8 cellular contexts compared by ENCODE assay signal in the genomic region with DNA sequence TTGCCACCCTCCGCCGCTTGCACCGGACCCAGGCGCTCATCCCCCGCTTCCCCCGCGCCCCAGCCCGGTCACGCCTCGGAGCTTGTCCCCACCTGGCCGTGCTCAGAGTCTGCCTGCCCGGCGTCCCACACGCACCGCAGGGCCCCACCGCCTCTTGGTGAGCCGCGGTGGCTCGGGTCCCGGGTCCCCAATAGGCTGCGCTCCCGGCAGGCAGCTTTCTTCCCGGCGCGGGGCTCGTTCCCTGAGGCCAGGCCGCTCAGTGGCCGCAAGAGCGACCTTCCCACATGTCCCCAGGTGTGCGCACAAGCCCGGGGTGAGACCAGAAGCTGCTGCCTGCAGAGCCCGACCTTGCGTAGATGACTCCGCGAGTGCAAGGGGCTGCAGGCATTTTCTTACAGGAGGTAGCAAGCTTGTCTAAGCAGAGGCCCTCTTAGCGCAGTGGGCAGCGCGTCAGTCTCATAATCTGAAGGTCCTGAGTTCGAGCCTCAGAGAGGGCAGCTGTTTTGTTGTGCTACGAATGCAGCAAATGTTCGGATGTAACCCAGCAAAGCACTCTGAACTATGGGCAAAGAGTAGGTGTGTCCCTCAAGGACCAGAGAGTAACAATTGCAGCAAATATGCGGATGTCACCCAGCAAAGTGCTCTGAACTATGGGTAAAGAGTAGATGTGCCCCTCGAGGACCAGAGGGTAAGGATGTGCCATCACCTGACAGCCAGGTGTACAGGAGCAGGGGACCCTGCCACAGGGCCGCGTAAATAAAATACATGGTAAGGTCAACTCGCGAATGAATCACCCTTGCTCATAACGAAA. TPM values are rescaled to one million over a fixed set of nuclear protein-coding genes. Genes with fewer than 3 reads are reported as not detected.
DNase-seq lines count a peak whose midpoint lies in the region; ATAC-seq and TF ChIP-seq lines count a peak whose summit lies in the region.

No MANE protein-coding gene starts in this region.

- H3K4me1 ChIP-seq in liver (ENCODE audit: control insufficient read depth in 4 of 4, insufficient read depth in 4 of 4, low read length in 3 of 4), result no peaks in the 10 kb centered on the region
- no peaks in the 10 kb centered on the region for H3K4me1 ChIP-seq in testis

- H3K9ac ChIP-seq in liver (ENCODE audit: low read depth in 1 of 2, low read length in 2 of 2), result no peak overlapping the region

- H3K36me3 ChIP-seq in liver (ENCODE audit: control insufficient read depth in 4 of 4, insufficient read depth in 3 of 4, low read depth in 1 of 4, low read length in 3 of 4) (no peaks in the 10 kb centered on the region), testis (ENCODE audit: low read depth, missing control alignments) (no peaks in the 10 kb centered on the region)

- H3K27ac ChIP-seq in liver (ENCODE audit: low read depth in 1 of 2, low read length in 2 of 2) (no peak overlapping the region), testis (no peak overlapping the region)

- 4% methylated on average over 48 of the region's 48 CpGs for WGBS in liver
- 1 to 2% methylated on average over 31 to 37 of the region's 48 CpGs for WGBS in testis, 2 donors

- H3K27me3 ChIP-seq in liver (ENCODE audit: control insufficient read depth in 4 of 4, insufficient read depth in 4 of 4, low read length in 3 of 4) (peaks cover 3 to 13% (median 8%) of the 10 kb centered on the region in 4 donors), testis (no peaks in the 10 kb centered on the region)

- TF ChIP-seq RAD21 in liver (IDR thresholded peaks at IDR 0.05), result no peak

- no peak for TF ChIP-seq CTCF in astrocyte of the spinal cord (IDR thresholded peaks at IDR 0.05; ENCODE audit: low read depth, low read length)
- TF ChIP-seq CTCF in liver (IDR thresholded peaks at IDR 0.05; ENCODE audit: low read depth, low read length, missing input control), result no peak
- TF ChIP-seq CTCF in testis (IDR thresholded peaks at IDR 0.05), result no peak

- H3K4me3 ChIP-seq in astrocyte of the spinal cord (ENCODE audit: low read depth, low read length), result peak overlapping the region; percentile 41
- H3K4me3 ChIP-seq in liver (ENCODE audit: low read depth in 1 of 3, low read length in 3 of 3), result no peak overlapping the region
- peak overlapping the region; percentile 39 to 43 for H3K4me3 ChIP-seq in testis

- no peak for TF ChIP-seq POLR2A in testis (IDR thresholded peaks at IDR 0.05)

- DNase-seq in DMS153 treated with DMSO at 0.1 percent for 48 hours (lab: John Stamatoyannopoulos, UW; ENCODE audit: unreplicated experiment), result peak; percentile 69
- peak; percentile 63 for DNase-seq in NCI-H1436 treated with DMSO at 0.1 percent for 48 hours (lab: John Stamatoyannopoulos, UW)
- peak; percentile 76 for DNase-seq in astrocyte of the spinal cord (ENCODE audit: low read depth, low spot score)
- peak; percentile 82 for DNase-seq in testis
- no peak for DNase-seq in NCI-H2081 treated with DMSO at 0.1 percent for 48 hours (lab: John Stamatoyannopoulos, UW)

- peak; percentile 50 for ATAC-seq in GM21717 (IDR thresholded peaks at IDR 0.05; ENCODE audit: unreplicated experiment)
- ATAC-seq in HG03095 (IDR thresholded peaks at IDR 0.05; ENCODE audit: unreplicated experiment), result no peak

- intact Hi-C loops in testis (cut with DNase I; ENCODE audit: low total_unique reads), result no loop called here

- peaks cover 0 to 4% (median 2%) of the 10 kb centered on the region in 4 donors for H3K9me3 ChIP-seq in liver (ENCODE audit: control insufficient read depth in 4 of 4, low read length in 3 of 4)
- no peaks in the 10 kb centered on the region for H3K9me3 ChIP-seq in testis

- in situ Hi-C loops in astrocyte of the spinal cord (cut with HindIII; ENCODE audit: low sequenced_read_pairs), result no loop called here

TF ChIP-seq in liver, 16 proteins besides CTCF, POLR2A, EP300 and RAD21:
- TF ChIP-seq, protein P1, sequence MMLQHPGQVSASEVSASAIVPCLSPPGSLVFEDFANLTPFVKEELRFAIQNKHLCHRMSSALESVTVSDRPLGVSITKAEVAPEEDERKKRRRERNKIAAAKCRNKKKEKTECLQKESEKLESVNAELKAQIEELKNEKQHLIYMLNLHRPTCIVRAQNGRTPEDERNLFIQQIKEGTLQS (IDR thresholded peaks at IDR 0.05), result peak; percentile 92
- TF ChIP-seq, protein P2, sequence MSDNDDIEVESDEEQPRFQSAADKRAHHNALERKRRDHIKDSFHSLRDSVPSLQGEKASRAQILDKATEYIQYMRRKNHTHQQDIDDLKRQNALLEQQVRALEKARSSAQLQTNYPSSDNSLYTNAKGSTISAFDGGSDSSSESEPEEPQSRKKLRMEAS (IDR thresholded peaks at IDR 0.05), result no peak
- no peak for TF ChIP-seq JUND (IDR thresholded peaks at IDR 0.05)

RNA-seq across cellular contexts. Expression of a gene that starts 15.6 kb away (rescaled TPM):
- not detected for total RNA-seq in liver
- polyA plus RNA-seq in liver, result not detected
- total RNA-seq in testis, result 1 to 10 TPM; 2.4 to 3.0 TPM
- 1.7 TPM for polyA plus RNA-seq in testis (ENCODE audit: insufficient read depth, low read depth, low replicate concordance)

RNA-seq across cellular contexts. Expression of a gene that starts 35.8 kb away (rescaled TPM):
- 1 to 10 TPM; 4.0 to 6.1 TPM for total RNA-seq in liver
- 1 to 10 TPM; 1.5 to 2.3 TPM for polyA plus RNA-seq in liver
- 10 to 100 TPM; 14.5 to 16.3 TPM for total RNA-seq in testis
- 10.9 TPM for polyA plus RNA-seq in testis (ENCODE audit: insufficient read depth, low read depth, low replicate concordance)

Comparison
In these comparisons a context has a peak if more than half of its experiments do, and no peak if none do; other contexts are left out.
1. H3K4me3 ChIP-seq: peak in astrocyte of the spinal cord (single experiment) and testis (2 of 2); none in liver (0 of 3).